8 cellular contexts compared by ENCODE assay signal in the genomic region with DNA sequence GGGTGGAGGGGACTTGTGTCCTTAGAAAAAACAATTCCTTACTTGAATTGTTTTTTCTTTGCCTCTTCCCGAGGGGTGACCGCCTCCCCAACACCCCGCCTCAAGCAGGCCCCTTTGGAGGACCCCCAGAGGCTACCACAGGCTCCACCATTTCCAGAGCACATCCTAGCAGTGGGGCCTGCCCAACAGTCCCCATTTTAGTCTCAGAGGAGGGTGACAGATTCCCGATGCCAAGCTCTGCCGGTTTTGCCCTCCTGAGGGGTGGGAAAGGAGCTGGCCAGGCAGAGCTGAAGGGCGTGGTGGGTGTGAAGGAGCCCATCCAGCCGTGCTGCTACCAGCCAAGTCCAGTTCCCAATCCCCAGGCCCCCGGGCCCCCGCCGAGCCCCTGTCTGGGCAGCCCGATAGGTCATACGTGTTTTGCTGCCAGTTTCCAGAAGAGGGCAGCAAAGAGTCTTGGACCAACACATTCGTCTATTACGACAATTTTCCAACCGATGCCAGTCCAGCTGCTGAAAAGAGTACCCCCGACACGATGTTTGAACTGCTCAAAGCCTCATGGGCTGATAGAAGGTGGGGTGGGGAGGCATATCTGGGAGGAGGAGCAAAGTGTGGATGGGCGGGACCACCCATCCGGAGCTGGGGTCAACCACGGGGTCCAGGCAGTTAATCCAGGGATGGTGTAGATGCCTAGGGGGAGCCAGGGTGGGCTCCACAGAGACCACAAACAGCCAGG. TPM values are rescaled to one million over a fixed set of nuclear protein-coding genes. Genes with fewer than 3 reads are reported as not detected.
DNase-seq lines count a peak whose midpoint lies in the region; ATAC-seq, FAIRE-seq and TF ChIP-seq lines count a peak whose summit lies in the region.

No MANE protein-coding gene starts in this region.

- TF ChIP-seq POLR2A in A549 (IDR thresholded peaks at IDR 0.05; ENCODE audit: low read length), result no peak

- ATAC-seq in A549 (peak; percentile 79 to 87), HG03442 (IDR thresholded peaks at IDR 0.05; ENCODE audit: unreplicated experiment) (no peak)

- POLR2A ChIA-PET in A549 (lab: Yijun Ruan, JAX), result no interaction called here

- H3K36me3 ChIP-seq in bronchial epithelial cell (ENCODE audit: control insufficient read depth, insufficient read depth, low read length) (no peaks in the 10 kb centered on the region), kidney epithelial cell (ENCODE audit: control insufficient read depth, insufficient read depth, low read length) (no peaks in the 10 kb centered on the region)

- H3K4me2 ChIP-seq in A549, result peak overlapping the region; percentile 75

- FAIRE-seq in A549 (lab: Jason Lieb, UNC), result peak; percentile 49
- peak; percentile 79 for FAIRE-seq in GM18507 (lab: Jason Lieb, UNC)
- no peak for FAIRE-seq in bronchial epithelial cell (lab: Jason Lieb, UNC)

- DNase-seq in A549 (ENCODE audit: low read depth in 1 of 2, low spot score in 1 of 2), result peak; percentile 81 to 89
- peak; percentile 57 for DNase-seq in GM18507 (ENCODE audit: extremely low spot score, insufficient read length, low read depth)
- DNase-seq in NCI-H2196 (lab: John Stamatoyannopoulos, UW; ENCODE audit: unreplicated experiment), result peak; percentile 90
- DNase-seq in bronchial epithelial cell (ENCODE audit: low read depth), result peak; percentile 61
- DNase-seq in kidney epithelial cell (ENCODE audit: low read depth), result no peak
- peak; percentile 56 for DNase-seq in stimulated activated CD4-positive, alpha-beta T cell treated with anti-CD3 and anti-CD28 coated beads, Interleukin-4, amount 100 ng/mL, for 1 hour

- H3K4me3 ChIP-seq in A549 (no peak overlapping the region; the same call in 2 of the 3 replicates), bronchial epithelial cell (ENCODE audit: low read depth, low read length) (no peak overlapping the region), kidney epithelial cell (ENCODE audit: low read depth, low read length) (no peak overlapping the region)

- TF ChIP-seq RAD21 in A549 (conservative IDR thresholded peaks at IDR 0.05 in 1 of 2, IDR thresholded peaks at IDR 0.05 in 1 of 2), result peak; percentile 84 to 86

- TF ChIP-seq EP300 in A549 (IDR thresholded peaks at IDR 0.05), result no peak

- H3K27me3 ChIP-seq in bronchial epithelial cell (ENCODE audit: control insufficient read depth, insufficient read depth, low read length) (no peaks in the 10 kb centered on the region), kidney epithelial cell (ENCODE audit: control insufficient read depth, insufficient read depth, low read length) (peaks cover 8% of the 10 kb centered on the region)

- peaks cover 7% of the 10 kb centered on the region; the same call in 2 of the 3 replicates for H3K4me1 ChIP-seq in A549

- TF ChIP-seq CTCF in A549 (IDR thresholded peaks at IDR 0.05) (peak; percentile 90), VCaP (conservative IDR thresholded peaks at IDR 0.05) (peak; percentile 89), bronchial epithelial cell (IDR thresholded peaks at IDR 0.05; ENCODE audit: insufficient read depth, low read length, severe bottlenecking) (peak; percentile 81), kidney epithelial cell (IDR thresholded peaks at IDR 0.05; ENCODE audit: insufficient read depth, low read length, poor library complexity, severe bottlenecking) (peak; percentile 84)

- H3K9me3 ChIP-seq in A549, result 0 out of 3 replicates have a peak, but pooled peaks cover under 1% of the 10 kb centered on the region

- 20% methylated on average over 15 of the region's 20 CpGs for WGBS in A549 (ENCODE audit: missing lambda C conversion rate)

- H3K27ac ChIP-seq in A549 (peak overlapping the region; percentile 63 to 69), VCaP (peak overlapping the region; percentile 63; the same call in 1 of the 2 replicates)

- CTCF ChIA-PET in A549 (lab: Yijun Ruan, JAX), result interaction anchor here (0.5 to 15.4 kb wide), 75 partner anchors 8 to 726 kb away, joined by 3 to 176 read pairs (median 4); partner anchors contain the start of gene GAA

TF ChIP-seq in A549, 52 proteins besides CTCF, POLR2A, EP300 and RAD21:
- peak in 1 of 2 experiments; percentile 34; a peak in 1 of 4 replicates for TF ChIP-seq CEBPB (IDR thresholded peaks at IDR 0.05)
- no peak for TF ChIP-seq SREBF2 (IDR thresholded peaks at IDR 0.05)
- TF ChIP-seq SMC3 (IDR thresholded peaks at IDR 0.05), result peak; percentile 84
- TF ChIP-seq JUNB (IDR thresholded peaks at IDR 0.05), result no peak
- TF ChIP-seq, protein P1, sequence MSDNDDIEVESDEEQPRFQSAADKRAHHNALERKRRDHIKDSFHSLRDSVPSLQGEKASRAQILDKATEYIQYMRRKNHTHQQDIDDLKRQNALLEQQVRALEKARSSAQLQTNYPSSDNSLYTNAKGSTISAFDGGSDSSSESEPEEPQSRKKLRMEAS (IDR thresholded peaks at IDR 0.05), result peak; percentile 33

RNA-seq across cellular contexts. Expression of gene GAA, which starts 18.8 kb away (rescaled TPM):
- polyA plus RNA-seq in A549 (2011; rRNA removed) (5.7 and 9.5 TPM in 2 replicates), A549 (2017; fragmentation: RNase III; extraction: RNeasy Plus Mini Kit Qiagen cat#74134 plus additional on column Dnase treatment) (36.5 to 48.2 TPM (median 47.4 TPM) in 3 replicates)
- 15.9 and 22.2 TPM in 2 replicates for polyA plus RNA-seq in A549 (2012; cell fraction: cytosol; rRNA removed)
- 141 and 171 TPM in 2 replicates for polyA plus RNA-seq in A549 (2012; cell fraction: nucleus; rRNA removed)
- polyA minus RNA-seq in A549 (2011; rRNA and poly(A)+ RNA removed), result 6.0 and 9.8 TPM in 2 replicates
- total RNA-seq in bronchial epithelial cell (19.1 and 21.1 TPM in 2 replicates), kidney epithelial cell (60.9 and 90.6 TPM in 2 replicates)

RNA-seq across cellular contexts. Expression of gene CCDC40, which starts 46.1 kb away (rescaled TPM):
- polyA plus RNA-seq in A549 (2011; rRNA removed) (4.3 and 5.9 TPM in 2 replicates), A549 (2017; fragmentation: RNase III; extraction: RNeasy Plus Mini Kit Qiagen cat#74134 plus additional on column Dnase treatment) (8.2 to 12.6 TPM (median 11.3 TPM) in 3 replicates)
- 5.2 and 5.8 TPM in 2 replicates for polyA plus RNA-seq in A549 (2012; cell fraction: cytosol; rRNA removed)
- polyA plus RNA-seq in A549 (2012; cell fraction: nucleus; rRNA removed), result 15.3 and 16.1 TPM in 2 replicates
- polyA minus RNA-seq in A549 (2011; rRNA and poly(A)+ RNA removed), result 5.4 and 9.5 TPM in 2 replicates
- total RNA-seq in bronchial epithelial cell (0.79 and 1.7 TPM in 2 replicates), kidney epithelial cell (4.4 and 4.8 TPM in 2 replicates)

RNA-seq across cellular contexts. Expression of gene TBC1D16, which starts 46.9 kb away (rescaled TPM):
- 8.9 and 12.9 TPM in 2 replicates for polyA plus RNA-seq in A549 (2011; rRNA removed)
- 5.8 and 7.4 TPM in 2 replicates for polyA plus RNA-seq in A549 (2012; cell fraction: cytosol; rRNA removed)
- polyA plus RNA-seq in A549 (2012; cell fraction: nucleus; rRNA removed), result 13.9 and 15.8 TPM in 2 replicates
- polyA plus RNA-seq in A549 (2017; fragmentation: RNase III; extraction: RNeasy Plus Mini Kit Qiagen cat#74134 plus additional on column Dnase treatment), result 11.5 to 12.5 TPM (median 12.3 TPM) in 3 replicates
- 22.2 and 28.2 TPM in 2 replicates for polyA minus RNA-seq in A549 (2011; rRNA and poly(A)+ RNA removed)
- 23.7 and 33.2 TPM in 2 replicates for total RNA-seq in bronchial epithelial cell
- 54.5 and 58.5 TPM in 2 replicates for total RNA-seq in kidney epithelial cell
